In genomic region chr2:234245945-234246344, GRCh38 we compare ENCODE assay signal across 13 cellular contexts.
DNase-seq lines count a peak whose midpoint lies in the region; ATAC-seq, FAIRE-seq and TF ChIP-seq lines count a peak whose summit lies in the region.
"Had no signal": no experiment of that assay in that cellular context is flagged by ENCODE, and none has a peak within 500 bp of the region (broad histone marks: within the 10 kb centered on the region; RNA-seq: fewer than 3 reads in every experiment).

No MANE protein-coding gene starts in this region.

- peaks cover 12% of the 10 kb centered on the region for H3K4me1 Mint-ChIP-seq in stimulated activated memory B cell treated with anti-CD40 and anti-IgM and Interleukin-4, amounts not matched to agents 10 μg/mL and 1 μg/mL and 100 μg/mL, for 72 hours
- H3K4me1 Mint-ChIP-seq: CD14-positive monocyte had no signal

- ATAC-seq in HG02852 (IDR thresholded peaks at IDR 0.05; ENCODE audit: unreplicated experiment) = no peak
- no peak for ATAC-seq in stimulated activated memory B cell treated with anti-CD40 and anti-IgM and Interleukin-4, amounts not matched to agents 10 μg/mL and 1 μg/mL and 100 μg/mL, for 72 hours
- ATAC-seq in Right ventricle myocardium superior (ENCODE audit: poor library complexity) = no peak
- ATAC-seq in HG03457 (IDR thresholded peaks at IDR 0.05; ENCODE audit: unreplicated experiment) = no peak
- ATAC-seq: left cardiac atrium had no signal

- no peak overlapping the region for H3K4me3 ChIP-seq in AG04450 (ENCODE audit: low read depth, low read length)
- H3K4me3 ChIP-seq in bronchial epithelial cell (ENCODE audit: low read depth, low read length) = no peak overlapping the region
- H3K4me3 ChIP-seq: transverse colon had no signal

- H3K27me3 Mint-ChIP-seq in stimulated activated memory B cell treated with anti-CD40 and anti-IgM and Interleukin-4, amounts not matched to agents 10 μg/mL and 1 μg/mL and 100 μg/mL, for 72 hours = peaks cover 55% of the 10 kb centered on the region

- no peak overlapping the region for H3K4me3 Mint-ChIP-seq in stimulated activated memory B cell treated with anti-CD40 and anti-IgM and Interleukin-4, amounts not matched to agents 10 μg/mL and 1 μg/mL and 100 μg/mL, for 72 hours
- H3K4me3 Mint-ChIP-seq: CD14-positive monocyte had no signal

- no peaks in the 10 kb centered on the region for H3K9me3 Mint-ChIP-seq in stimulated activated memory B cell treated with anti-CD40 and anti-IgM and Interleukin-4, amounts not matched to agents 10 μg/mL and 1 μg/mL and 100 μg/mL, for 72 hours

- H3K9me3 ChIP-seq in AG04450 (ENCODE audit: control insufficient read depth, insufficient read depth, low read length) (peaks cover 8% of the 10 kb centered on the region; the same call in 1 of the 2 replicates), KOPT-K1 (ENCODE audit: insufficient read depth, low read length, poor library complexity, severe bottlenecking) (no peaks in the 10 kb centered on the region)
- H3K9me3 ChIP-seq: transverse colon had no signal

- intact Hi-C loops in Right ventricle myocardium superior (cut with DNase I) = no loop called here

- POLR2A ChIA-PET in AG04450 (lab: Yijun Ruan, JAX) = no interaction called here

- H3K36me3 ChIP-seq in KOPT-K1 (ENCODE audit: insufficient read depth, low read length) (no peaks in the 10 kb centered on the region), bronchial epithelial cell (ENCODE audit: control insufficient read depth, insufficient read depth, low read length) (no peaks in the 10 kb centered on the region)
- H3K36me3 ChIP-seq: transverse colon had no signal

- FAIRE-seq in bronchial epithelial cell (lab: Jason Lieb, UNC) = no peak

- no peaks in the 10 kb centered on the region for H3K36me3 Mint-ChIP-seq in stimulated activated memory B cell treated with anti-CD40 and anti-IgM and Interleukin-4, amounts not matched to agents 10 μg/mL and 1 μg/mL and 100 μg/mL, for 72 hours
- H3K36me3 Mint-ChIP-seq: CD14-positive monocyte had no signal

- DNase-seq in AG04450 (ENCODE audit: low read depth, low spot score) = peak; percentile 68
- peak; percentile 94 for DNase-seq in bronchial epithelial cell (ENCODE audit: low read depth)
- peak; percentile 15 to 96 for DNase-seq in lung microvascular endothelial cell (ENCODE audit: low read depth in 2 of 2)
- DNase-seq in Right ventricle myocardium superior = no peak
- DNase-seq: activated CD8-positive, alpha-beta memory T cell treated with anti-CD3 and anti-CD28 coated beads for 24 hours; left cardiac atrium; T-helper 1 cell; transverse colon had no signal

- H3K27ac ChIP-seq in AG04450 (ENCODE audit: low read depth, low read length) = no peak overlapping the region
- H3K27ac ChIP-seq in KOPT-K1 (ENCODE audit: low read depth, low read length, poor library complexity, severe bottlenecking) = peak overlapping the region; percentile 8
- H3K27ac ChIP-seq: transverse colon had no signal

- H3K27ac Mint-ChIP-seq in stimulated activated memory B cell treated with anti-CD40 and anti-IgM and Interleukin-4, amounts not matched to agents 10 μg/mL and 1 μg/mL and 100 μg/mL, for 72 hours = no peak overlapping the region
- H3K27ac Mint-ChIP-seq: CD14-positive monocyte had no signal

- CTCF ChIA-PET in AG04450 (lab: Charles Lee) = no interaction called here

- TF ChIP-seq CTCF in AG04450 (IDR thresholded peaks at IDR 0.05; ENCODE audit: low read depth, low read length) (no peak), bronchial epithelial cell (IDR thresholded peaks at IDR 0.05; ENCODE audit: insufficient read depth, low read length, severe bottlenecking) (no peak)

- H3K27me3 ChIP-seq in AG04450 (ENCODE audit: control insufficient read depth, insufficient read depth, low read length) (no peaks in the 10 kb centered on the region), bronchial epithelial cell (ENCODE audit: control insufficient read depth, insufficient read depth, low read length) (no peaks in the 10 kb centered on the region)
- H3K27me3 ChIP-seq: transverse colon had no signal
